11 cellular contexts compared by ENCODE assay signal in genomic region chr1:55580845-55581332, GRCh38.
A peak's percentile ranks its signal among the peaks of the same experiment; 100 is the strongest.
DNase-seq lines count a peak whose midpoint lies in the region; ATAC-seq and TF ChIP-seq lines count a peak whose summit lies in the region.
"Had no signal": no experiment of that assay in that cellular context is flagged by ENCODE, and none has a peak within 500 bp of the region (broad histone marks: within the 10 kb centered on the region; RNA-seq: fewer than 3 reads in every experiment).

No MANE protein-coding gene starts in this region.

- peaks cover 50 to 53% of the 10 kb centered on the region in 2 donors for H3K4me1 ChIP-seq in thyroid gland

- H3K9me3 ChIP-seq in thyroid gland, result no peaks in the 10 kb centered on the region

- intact Hi-C loops in thyroid gland (cut with DNase I), result no loop called here

- ATAC-seq in HG02759 (IDR thresholded peaks at IDR 0.05; ENCODE audit: unreplicated experiment), result no peak

- TF ChIP-seq CTCF in coronary artery (IDR thresholded peaks at IDR 0.05), result no peak
- no peak for TF ChIP-seq CTCF in thyroid gland (IDR thresholded peaks at IDR 0.05)

- TF ChIP-seq POLR2A in thyroid gland (IDR thresholded peaks at IDR 0.05), result no peak

- DNase-seq in LHCN-M2 (ENCODE audit: low read depth) (peak; percentile 98), coronary artery (ENCODE audit: low spot score) (no peak), thyroid gland (peak; percentile 22 to 40), COLO668 (lab: John Stamatoyannopoulos, UW; ENCODE audit: unreplicated experiment) (no peak), OCI-M2 (lab: John Stamatoyannopoulos, UW; ENCODE audit: unreplicated experiment) (no peak)
- DNase-seq in activated CD4-positive, alpha-beta T cell treated with anti-CD3 and anti-CD28 coated beads for 4 hours, result no peak
- DNase-seq: activated gamma-delta T cell treated with Interleukin-2 at 50 U/mL for 16 hours; NCI-H2171; stimulated activated CD8-positive, alpha-beta memory T cell treated with anti-CD3 and anti-CD28 coated beads, Interleukin-4, amount 100 ng/mL, for 48 hours had no signal

- H3K27me3 ChIP-seq in layer of hippocampus (ENCODE audit: control insufficient read depth, insufficient read depth, low read length) (no peaks in the 10 kb centered on the region), thyroid gland (no peaks in the 10 kb centered on the region)

- no peaks in the 10 kb centered on the region for H3K36me3 ChIP-seq in thyroid gland

- H3K27ac ChIP-seq in coronary artery (peak overlapping the region; percentile 57 to 69), layer of hippocampus (ENCODE audit: low read depth, low read length) (peak overlapping the region; percentile 21), thyroid gland (peak overlapping the region; percentile 59 to 72 (median 72))

- WGBS in thyroid gland, 2 donors, result 60 to 61% methylated on average over 3 of the region's 3 CpGs

- H3K4me3 ChIP-seq in coronary artery, result no peak overlapping the region
- H3K4me3 ChIP-seq in thyroid gland (replicated peaks in 1 of 3), result no peak overlapping the region

Comparison
In these comparisons a context has a peak if more than half of its experiments do, and no peak if none do; other contexts are left out.
1. DNase-seq: peak in LHCN-M2 (single experiment) and thyroid gland (2 of 2); none in coronary artery (single experiment), activated CD4-positive, alpha-beta T cell treated with anti-CD3 and anti-CD28 coated beads for 4 hours (0 of 2), COLO668 (single experiment) and OCI-M2 (single experiment).
2. H3K27ac ChIP-seq: peak in every context shown above with its lines; median percentile 72 in thyroid gland; 63 in coronary artery; 21 in layer of hippocampus.